ENCODE assay signal across 8 cellular contexts in the genomic region with DNA sequence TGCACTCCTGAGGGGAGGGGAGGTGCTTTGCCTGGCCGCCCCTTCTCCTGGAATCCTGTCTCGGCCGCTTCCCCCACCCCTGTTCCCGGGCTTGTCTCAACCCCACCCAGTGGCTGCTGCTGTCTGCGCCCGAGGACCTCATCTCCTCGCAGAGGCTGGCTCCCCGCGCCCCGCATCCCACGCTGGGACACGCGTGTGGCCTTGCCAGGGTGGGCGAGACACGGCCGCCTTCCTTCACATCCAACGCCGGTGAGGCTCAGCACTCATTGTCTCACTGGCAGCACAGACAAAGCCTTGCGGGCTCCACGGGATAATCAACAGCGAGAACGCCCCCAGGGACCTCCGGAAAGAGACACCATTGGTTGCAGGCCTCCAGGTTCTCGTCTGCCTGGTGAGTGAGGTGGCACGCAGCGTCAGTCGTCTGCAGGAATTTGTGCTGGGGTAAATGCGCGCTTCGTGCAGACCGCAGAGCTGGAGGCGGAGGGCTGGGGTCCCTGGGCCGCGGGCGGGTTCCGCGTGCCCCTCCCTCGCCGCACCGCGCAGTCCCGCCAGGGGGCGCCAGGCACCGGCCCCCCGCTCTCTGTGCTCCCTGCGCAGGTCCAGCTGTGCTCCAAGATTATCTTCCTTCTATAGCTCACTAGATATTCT. TPM values are rescaled to one million over a fixed set of nuclear protein-coding genes. Genes with fewer than 3 reads are reported as not detected.
DNase-seq lines count a peak whose midpoint lies in the region; ATAC-seq, FAIRE-seq and TF ChIP-seq lines count a peak whose summit lies in the region.

No MANE protein-coding gene starts in this region.

- H3K27ac Mint-ChIP-seq in activated T-cell treated with anti-CD3 and anti-CD28 coated beads, Interleukin-2, amount 50 U/mL, for 72 hours = no peak overlapping the region

- intact Hi-C loops in left ventricle myocardium superior (cut with micrococcal nuclease) = no loop called here

- no peaks in the 10 kb centered on the region for H3K9me3 Mint-ChIP-seq in activated T-cell treated with anti-CD3 and anti-CD28 coated beads, Interleukin-2, amount 50 U/mL, for 72 hours

- H3K4me3 Mint-ChIP-seq in activated T-cell treated with anti-CD3 and anti-CD28 coated beads, Interleukin-2, amount 50 U/mL, for 72 hours = peak overlapping the region in 1 of 2 donors; percentile 24

- no peak overlapping the region for H3K27ac ChIP-seq in 22Rv1

- DNase-seq in GM18507 (ENCODE audit: extremely low spot score, insufficient read length, low read depth) = peak; percentile 15
- peak; percentile 47 for DNase-seq in activated T-cell treated with anti-CD3 and anti-CD28 coated beads, Interleukin-2, amount 50 U/mL, for 72 hours
- DNase-seq in left ventricle myocardium superior = peak; percentile 41
- DNase-seq in stimulated activated CD8-positive, alpha-beta memory T cell treated with anti-CD3 and anti-CD28 coated beads, Interleukin-4, amount 100 ng/mL, for 48 hours = peak; percentile 61
- no peak for DNase-seq in RCC 7860 (ENCODE audit: low spot score)

- H3K27me3 Mint-ChIP-seq in activated T-cell treated with anti-CD3 and anti-CD28 coated beads, Interleukin-2, amount 50 U/mL, for 72 hours (ENCODE audit: low read depth) = peaks cover 55% of the 10 kb centered on the region

- FAIRE-seq in GM18507 (lab: Jason Lieb, UNC) (no peak), RCC 7860 (lab: Jason Lieb, UNC) (no peak)

- TF ChIP-seq CTCF in 22Rv1 (IDR thresholded peaks at IDR 0.05) = peak; percentile 86

- no peaks in the 10 kb centered on the region for H3K36me3 Mint-ChIP-seq in activated T-cell treated with anti-CD3 and anti-CD28 coated beads, Interleukin-2, amount 50 U/mL, for 72 hours (ENCODE audit: insufficient read depth in 2 of 2)

- H3K4me1 Mint-ChIP-seq in activated T-cell treated with anti-CD3 and anti-CD28 coated beads, Interleukin-2, amount 50 U/mL, for 72 hours (ENCODE audit: low read depth) = peaks cover 15% of the 10 kb centered on the region

- peak; percentile 50 to 64 for ATAC-seq in activated T-cell treated with anti-CD3 and anti-CD28 coated beads, Interleukin-2, amount 50 U/mL, for 72 hours (replicated peaks in 1 of 2)
- ATAC-seq in left ventricle myocardium superior (peak; percentile 52), HG03571 (IDR thresholded peaks at IDR 0.05; ENCODE audit: unreplicated experiment) (no peak), HG03045 (IDR thresholded peaks at IDR 0.05; ENCODE audit: unreplicated experiment) (no peak)

RNA-seq across cellular contexts. Expression of a gene that starts 26.8 kb away (rescaled TPM):
- not detected for total RNA-seq in activated T-cell treated with anti-CD3 and anti-CD28 coated beads, Interleukin-2, amount 50 U/mL, for 72 hours
- not detected for total RNA-seq in left ventricle myocardium superior

Comparison
In these comparisons a context has a peak if more than half of its experiments do, and no peak if none do; other contexts are left out.
1. ATAC-seq: peak in activated T-cell treated with anti-CD3 and anti-CD28 coated beads, Interleukin-2, amount 50 U/mL, for 72 hours (2 of 2) and left ventricle myocardium superior (single experiment); none in HG03571 (single experiment) and HG03045 (single experiment).